In genomic region chrX:38327007-38327774, GRCh38 we compare ENCODE assay signal across 8 cellular contexts. TPM values are rescaled to one million over a fixed set of nuclear protein-coding genes. Genes with fewer than 3 reads are reported as not detected.
DNase-seq lines count a peak whose midpoint lies in the region; ATAC-seq, FAIRE-seq and TF ChIP-seq lines count a peak whose summit lies in the region.

TSS of gene RPGR (minus strand) at chrX:38327509. CDS start at chrX:38327367, 142 bp downstream.

- no peaks in the 10 kb centered on the region for H3K36me3 ChIP-seq in left ventricle myocardium inferior
- H3K36me3 ChIP-seq in upper lobe of right lung, result no peaks in the 10 kb centered on the region

- H3K27me3 ChIP-seq in left ventricle myocardium inferior (ENCODE audit: low read depth), result no peaks in the 10 kb centered on the region
- H3K27me3 ChIP-seq in upper lobe of right lung, result no peaks in the 10 kb centered on the region

- H3K9me3 Mint-ChIP-seq in progenitor cell of endocrine pancreas (ENCODE audit: low read depth), result peaks cover 13% of the 10 kb centered on the region

- peak within 1 kb of the TSS; percentile 97 for H3K27ac Mint-ChIP-seq in progenitor cell of endocrine pancreas

- H3K4me1 ChIP-seq in left ventricle myocardium inferior (peaks cover 5% of the 10 kb centered on the region), upper lobe of right lung (no peaks in the 10 kb centered on the region)

- H3K36me3 Mint-ChIP-seq in progenitor cell of endocrine pancreas (ENCODE audit: insufficient read depth), result no peaks in the 10 kb centered on the region

- no peak for TF ChIP-seq POLR2A in GM12891 (IDR thresholded peaks at IDR 0.05; ENCODE audit: low read depth, low read length)

- H3K4me3 ChIP-seq in left ventricle myocardium inferior (peak within 1 kb of the TSS; percentile 80), upper lobe of right lung (peak within 1 kb of the TSS; percentile 57)

- no peaks in the 10 kb centered on the region for H3K27me3 Mint-ChIP-seq in progenitor cell of endocrine pancreas

- DNase-seq in GM12891 (ENCODE audit: insufficient read length, low spot score) (peak; percentile 72), NCI-H1436 (lab: John Stamatoyannopoulos, UW) (peak; percentile 81), T follicular helper cell (ENCODE audit: low read depth) (peak; percentile 85), amniotic epithelial cell (ENCODE audit: low read depth) (peak; percentile 90), left ventricle myocardium inferior (peak; percentile 92), progenitor cell of endocrine pancreas (ENCODE audit: low spot score, unreplicated experiment) (peak; percentile 80), upper lobe of right lung (peak; percentile 97)

- intact Hi-C loops in left ventricle myocardium inferior (cut with micrococcal nuclease), result no loop called here
- intact Hi-C loops in upper lobe of right lung (cut with DNase I), result no loop called here

- peak; percentile 99 for FAIRE-seq in GM12891 (lab: Jason Lieb, UNC)

- H3K9me3 ChIP-seq in left ventricle myocardium inferior (replicated peaks) (no peaks in the 10 kb centered on the region), upper lobe of right lung (no peaks in the 10 kb centered on the region)

- H3K4me3 Mint-ChIP-seq in progenitor cell of endocrine pancreas (ENCODE audit: low read depth), result peak within 1 kb of the TSS; percentile 92

- peak within 1 kb of the TSS; percentile 92 for H3K27ac ChIP-seq in left ventricle myocardium inferior (replicated peaks)
- peak within 1 kb of the TSS; percentile 96 for H3K27ac ChIP-seq in upper lobe of right lung

- peak; percentile 92 for ATAC-seq in HG02852 (IDR thresholded peaks at IDR 0.05; ENCODE audit: unreplicated experiment)
- peak; percentile 100 for ATAC-seq in upper lobe of right lung

- peaks cover 20% of the 10 kb centered on the region for H3K4me1 Mint-ChIP-seq in progenitor cell of endocrine pancreas (ENCODE audit: low read depth)

- peak; percentile 84 for TF ChIP-seq CTCF in left ventricle myocardium inferior (IDR thresholded peaks at IDR 0.05; ENCODE audit: borderline replicate concordance)
- peak; percentile 68 for TF ChIP-seq CTCF in progenitor cell of endocrine pancreas (IDR thresholded peaks at IDR 0.05; ENCODE audit: unreplicated experiment)
- TF ChIP-seq CTCF in upper lobe of right lung (IDR thresholded peaks at IDR 0.05), result peak; percentile 73

TF ChIP-seq in GM12891, 5 proteins besides CTCF, POLR2A, EP300 and RAD21:
- no peak; the same call in 1 of the 2 replicates for TF ChIP-seq POLR2AphosphoS5 (IDR thresholded peaks at IDR 0.05; ENCODE audit: low read depth, low read length)
- 0 out of 2 replicates have a peak, but pooled peaks have one; percentile 21 for TF ChIP-seq TAF1 (IDR thresholded peaks at IDR 0.05; ENCODE audit: low read depth, low read length)

RNA-seq across cellular contexts. Expression of gene RPGR, which starts in this region (rescaled TPM):
- polyA plus RNA-seq in GM12891 (2012; ENCODE audit: low read depth, missing spikeins), result 2.6 TPM
- total RNA-seq in left ventricle myocardium inferior, result 4.5 TPM
- total RNA-seq in progenitor cell of endocrine pancreas, result 29.3 and 32.3 TPM in 2 replicates
- total RNA-seq in upper lobe of right lung, result 18.0 TPM

Comparison
In these comparisons a context has a peak if more than half of its experiments do, and no peak if none do; other contexts are left out.
1. Peak in every context shown above with its lines: DNase-seq, ATAC-seq, H3K4me3 ChIP-seq and H3K27ac ChIP-seq.